In the genomic region with DNA sequence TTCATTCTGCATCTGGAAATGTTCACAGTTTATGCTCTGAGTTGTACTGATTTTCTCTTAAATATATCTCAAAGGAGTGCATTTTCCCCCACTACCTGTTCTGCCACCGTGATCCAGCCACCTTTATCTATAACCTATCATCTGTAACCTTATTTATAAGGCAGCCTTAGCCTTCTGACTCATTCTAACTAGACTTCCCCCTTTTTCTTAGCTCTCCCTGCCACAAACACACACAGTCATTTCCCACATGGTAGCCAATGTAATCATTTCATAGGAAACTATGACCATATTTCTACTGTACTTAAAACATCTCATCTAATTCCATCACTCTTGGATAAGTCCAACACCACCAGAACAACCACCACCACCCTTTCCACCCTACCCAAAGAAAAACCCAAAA, we compare ENCODE assay signal across 16 cellular contexts. TPM values are rescaled to one million over a fixed set of nuclear protein-coding genes. Genes with fewer than 3 reads are reported as not detected.
DNase-seq lines count a peak whose midpoint lies in the region; ATAC-seq and TF ChIP-seq lines count a peak whose summit lies in the region.
"Had no signal": no experiment of that assay in that cellular context is flagged by ENCODE, and none has a peak within 500 bp of the region (broad histone marks: within the 10 kb centered on the region; RNA-seq: fewer than 3 reads in every experiment).

No MANE protein-coding gene starts in this region.

- no peak for TF ChIP-seq POLR2A in adrenal gland (IDR thresholded peaks at IDR 0.05)

- H3K27ac ChIP-seq in DND-41 (ENCODE audit: low read length) (peak overlapping the region; percentile 58; the same call in 1 of the 2 replicates), lower lobe of right lung (no peak overlapping the region), adrenal gland (no peak overlapping the region)

- H3K79me2 ChIP-seq in DND-41 (ENCODE audit: insufficient read depth, low read length): no peaks in the 10 kb centered on the region

- H3K27ac Mint-ChIP-seq in activated T-helper 17 cell treated with anti-CD3 and anti-CD28 coated beads, Interleukin-2, amount 50 U/mL, for 72 hours: peak overlapping the region; percentile 67
- H3K27ac Mint-ChIP-seq: H9, progenitor cell of endocrine pancreas had no signal

- H3K36me3 ChIP-seq in DND-41 (ENCODE audit: insufficient read depth, low read length): no peaks in the 10 kb centered on the region
- no peaks in the 10 kb centered on the region for H3K36me3 ChIP-seq in lower lobe of right lung
- H3K36me3 ChIP-seq in adrenal gland (replicated peaks in 1 of 2): no peaks in the 10 kb centered on the region

- peak overlapping the region; percentile 47 for H3K4me2 ChIP-seq in DND-41 (ENCODE audit: insufficient read depth, low read length)

- no peak overlapping the region for H3K9ac ChIP-seq in DND-41 (ENCODE audit: low read depth, low read length)

- no peaks in the 10 kb centered on the region for H4K20me1 ChIP-seq in DND-41 (ENCODE audit: insufficient read depth, low read length)

- peaks cover 4% of the 10 kb centered on the region for H3K9me3 Mint-ChIP-seq in activated T-helper 17 cell treated with anti-CD3 and anti-CD28 coated beads, Interleukin-2, amount 50 U/mL, for 72 hours
- H3K9me3 Mint-ChIP-seq: H9 had no signal

- H3K36me3 Mint-ChIP-seq in activated T-helper 17 cell treated with anti-CD3 and anti-CD28 coated beads, Interleukin-2, amount 50 U/mL, for 72 hours (ENCODE audit: low read depth): peaks cover 5% of the 10 kb centered on the region

- ATAC-seq in DND-41 (ENCODE audit: insufficient read depth, low read depth) (no peak), lower lobe of right lung (peak; percentile 56 to 65)
- ATAC-seq in activated T-helper 17 cell treated with anti-CD3 and anti-CD28 coated beads, Interleukin-2, amount 50 U/mL, for 72 hours (replicated peaks): peak; percentile 97

- WGBS in adrenal gland, 4 donors: 21 to 37% (median 30%) methylated on average over 1 of the region's 1 CpG

- no peaks in the 10 kb centered on the region for H3K27me3 ChIP-seq in DND-41 (ENCODE audit: insufficient read depth, low read length, poor library complexity)
- no peaks in the 10 kb centered on the region for H3K27me3 ChIP-seq in lower lobe of right lung (ENCODE audit: low read depth)
- no peaks in the 10 kb centered on the region for H3K27me3 ChIP-seq in adrenal gland

- TF ChIP-seq CTCF in DND-41 (IDR thresholded peaks at IDR 0.05; ENCODE audit: borderline replicate concordance, extremely low read depth, low read length, poor library complexity, severe bottlenecking) (no peak), lower lobe of right lung (IDR thresholded peaks at IDR 0.05) (no peak), adrenal gland (IDR thresholded peaks at IDR 0.05) (no peak)

- no peaks in the 10 kb centered on the region for H3K27me3 Mint-ChIP-seq in activated T-helper 17 cell treated with anti-CD3 and anti-CD28 coated beads, Interleukin-2, amount 50 U/mL, for 72 hours
- H3K27me3 Mint-ChIP-seq: progenitor cell of endocrine pancreas had no signal

- H3K9me3 ChIP-seq in DND-41 (ENCODE audit: insufficient read depth, low read length, severe bottlenecking) (no peaks in the 10 kb centered on the region), lower lobe of right lung (no peaks in the 10 kb centered on the region), adrenal gland (replicated peaks in 1 of 3) (no peaks in the 10 kb centered on the region)

- peaks cover 28% of the 10 kb centered on the region for H3K4me1 Mint-ChIP-seq in activated T-helper 17 cell treated with anti-CD3 and anti-CD28 coated beads, Interleukin-2, amount 50 U/mL, for 72 hours
- H3K4me1 Mint-ChIP-seq: H9 had no signal

- intact Hi-C loops in lower lobe of right lung (cut with DNase I) (no loop called here), adrenal gland (cut with DNase I) (loop anchor here in 1 of 2 donors (10.0 kb wide), 1 partner anchor 59 kb away; no protein-coding TSS in a partner anchor)

- H2AFZ ChIP-seq in DND-41 (ENCODE audit: low read depth, low read length): peak overlapping the region; percentile 66

- peak overlapping the region; percentile 54 for H3K4me3 Mint-ChIP-seq in activated T-helper 17 cell treated with anti-CD3 and anti-CD28 coated beads, Interleukin-2, amount 50 U/mL, for 72 hours
- H3K4me3 Mint-ChIP-seq: H9 had no signal

- H3K4me3 ChIP-seq in DND-41 (ENCODE audit: low read depth in 1 of 2, low read length in 2 of 2) (no peak overlapping the region), lower lobe of right lung (no peak overlapping the region), adrenal gland (no peak overlapping the region)

- H3K4me1 ChIP-seq in DND-41 (ENCODE audit: insufficient read depth, low read length) (peaks cover 26% of the 10 kb centered on the region), lower lobe of right lung (peaks cover 16% of the 10 kb centered on the region), adrenal gland (replicated peaks in 1 of 2) (peaks cover 0 to 15% of the 10 kb centered on the region in 2 donors)

- DNase-seq in DND-41 (no peak), NOMO-1 (lab: John Stamatoyannopoulos, UW; ENCODE audit: unreplicated experiment in 2 of 2) (peak; percentile 75 to 88), lower lobe of right lung (no peak), NCI-H2196 treated with DMSO at 0.1 percent for 48 hours (lab: John Stamatoyannopoulos, UW; ENCODE audit: unreplicated experiment) (no peak), NAMALWA (ENCODE audit: low spot score) (no peak), hepatic stellate cell (ENCODE audit: low spot score) (no peak), adrenal gland (no peak)
- DNase-seq: cortex of kidney, H9, IMR-90, mesendoderm, NCI-H446 treated with DMSO at 0.1 percent for 48 hours, SHP77 treated with DMSO at 0.1 percent for 48 hours had no signal

RNA-seq across cellular contexts. Expression of a gene that starts 10.8 kb away (rescaled TPM):
- not detected for total RNA-seq in activated T-helper 17 cell treated with anti-CD3 and anti-CD28 coated beads, Interleukin-2, amount 50 U/mL, for 72 hours
- total RNA-seq in lower lobe of right lung: not detected
- under 1 TPM in 1 of 8 donors, not detected in 7; 0.23 TPM for total RNA-seq in adrenal gland
- under 1 TPM; 0.05 to 0.08 (median 0.07) TPM for polyA plus RNA-seq in adrenal gland
- total RNA-seq: glomerular endothelial cell, H9, IMR-90, progenitor cell of endocrine pancreas had no signal
- polyA plus RNA-seq: IMR-90 had no signal

RNA-seq across cellular contexts. Expression of a gene that starts 42.2 kb away (rescaled TPM):
- total RNA-seq in activated T-helper 17 cell treated with anti-CD3 and anti-CD28 coated beads, Interleukin-2, amount 50 U/mL, for 72 hours: 1,000 to 10,000 TPM; 1,054 to 1,593 TPM
- total RNA-seq in lower lobe of right lung (382 TPM), adrenal gland (100 to 1,000 TPM; 459 to 726 (median 594) TPM)
- 100 to 1,000 TPM; 334 to 697 (median 624) TPM for polyA plus RNA-seq in adrenal gland

Comparison
In these comparisons a context has a peak if more than half of its experiments do, and no peak if none do; other contexts are left out.
1. DNase-seq: peak in NOMO-1 (2 of 2); none in DND-41 (single experiment), lower lobe of right lung (single experiment), NCI-H2196 treated with DMSO at 0.1 percent for 48 hours (single experiment), NAMALWA (single experiment), hepatic stellate cell (single experiment) and adrenal gland (0 of 7).